ENCODE assay signal across 13 cellular contexts in genomic region chr4:20839957-20840356, GRCh38.
DNase-seq lines count a peak whose midpoint lies in the region; ATAC-seq and TF ChIP-seq lines count a peak whose summit lies in the region.
"Had no signal": no experiment of that assay in that cellular context is flagged by ENCODE, and none has a peak within 500 bp of the region (broad histone marks: within the 10 kb centered on the region; RNA-seq: fewer than 3 reads in every experiment).

No MANE protein-coding gene starts in this region.

- DNase-seq in EL (peak; percentile 94), RPMI7951 (ENCODE audit: low read depth) (peak; percentile 65), fibroblast of pulmonary artery (ENCODE audit: low read depth) (peak; percentile 92), pulmonary artery endothelial cell (ENCODE audit: low read depth, low spot score) (peak; percentile 82), anterior cingulate cortex (lab: John Stamatoyannopoulos, UW) (no peak), NAMALWA (ENCODE audit: low spot score) (no peak)
- DNase-seq: activated naive CD8-positive, alpha-beta T cell treated with anti-CD3 and anti-CD28 coated beads, Interleukin-2, amount 10 ng/mL, durations not matched to agents 7 days and 5 days; immature natural killer cell; NCI-H1417; NK-92 treated with Interleukin-12 subunit alpha and Interleukin-12 subunit beta, amount 100 ng/mL, for 24 hours; spleen had no signal

- no peak overlapping the region for H3K4me3 ChIP-seq in fibroblast of pulmonary artery (replicated peaks; ENCODE audit: low read depth, low read length)
- H3K4me3 ChIP-seq: spleen had no signal

- TF ChIP-seq CTCF in fibroblast of pulmonary artery (IDR thresholded peaks at IDR 0.05; ENCODE audit: low read length, missing control alignments), result no peak

- ATAC-seq in GM18861 (IDR thresholded peaks at IDR 0.05; ENCODE audit: unreplicated experiment) (no peak), HG03280 (IDR thresholded peaks at IDR 0.05; ENCODE audit: unreplicated experiment) (no peak)

Comparison
In these comparisons a context has a peak if more than half of its experiments do, and no peak if none do; other contexts are left out.
1. DNase-seq: peak in EL (single experiment), RPMI7951 (single experiment), fibroblast of pulmonary artery (single experiment) and pulmonary artery endothelial cell (single experiment); none in anterior cingulate cortex (0 of 58) and NAMALWA (single experiment).